Comparison of ENCODE assay signal across 8 cellular contexts in genomic region chr17:74982663-74983313, GRCh38. TPM values are rescaled to one million over a fixed set of nuclear protein-coding genes. Genes with fewer than 3 reads are reported as not detected.
DNase-seq lines count a peak whose midpoint lies in the region; TF ChIP-seq lines count a peak whose summit lies in the region.
"Not testable (repeated sequence)": the region's sequence is repeated elsewhere in the genome, so short reads cannot be mapped to it uniquely, and the experiment has no call there.

No MANE protein-coding gene starts in this region.

- not testable (repeated sequence) for H3K27me3 ChIP-seq in neuron (ENCODE audit: insufficient read depth, low read length)

- peak overlapping the region; percentile 71 for H2AFZ ChIP-seq in neuron (ENCODE audit: low read depth, low read length)

- DNase-seq in DMS53 (lab: John Stamatoyannopoulos, UW), result peak; percentile 80
- DNase-seq in NCI-H1092 treated with DMSO at 0.1 percent for 48 hours (lab: John Stamatoyannopoulos, UW), result peak; percentile 52
- DNase-seq in SK-N-MC (ENCODE audit: low read depth, low spot score); epithelial cell of esophagus (ENCODE audit: low read depth): not testable (repeated sequence)
- peak; percentile 56 for DNase-seq in inferior parietal cortex (ENCODE audit: extremely low spot score)

- not testable (repeated sequence) for H3K27ac ChIP-seq in SK-N-MC
- peak overlapping the region; percentile 98 for H3K27ac ChIP-seq in angular gyrus (ENCODE audit: low read depth, low read length)
- peak overlapping the region; percentile 100 for H3K27ac ChIP-seq in temporal lobe (ENCODE audit: low read depth, low read length)

- H3K36me3 ChIP-seq in SK-N-MC (ENCODE audit: insufficient read depth, low read length); neuron (ENCODE audit: insufficient read depth, low read length): not testable (repeated sequence)

- H3K9me3 ChIP-seq in SK-N-MC (ENCODE audit: low read depth, low read length); neuron (ENCODE audit: low read length): not testable (repeated sequence)

- H3K9ac ChIP-seq in SK-N-MC (ENCODE audit: insufficient read length), result peak overlapping the region; percentile 66

- TF ChIP-seq CTCF in epithelial cell of esophagus (IDR thresholded peaks at IDR 0.05; ENCODE audit: insufficient read depth, low read depth, low read length, missing control alignments), result not testable (repeated sequence)

- H3K4me3 ChIP-seq in SK-N-MC (peak overlapping the region; percentile 77), epithelial cell of esophagus (ENCODE audit: low read length) (peak overlapping the region; percentile 60), neuron (ENCODE audit: low read length) (peak overlapping the region; percentile 68)

- not testable (repeated sequence) for H3K4me1 ChIP-seq in neuron (ENCODE audit: insufficient read depth, low read length)

RNA-seq across cellular contexts. Expression of gene CDR2L, which starts 4.6 kb away (rescaled TPM):
- total RNA-seq in temporal lobe, result 5.9 TPM

RNA-seq across cellular contexts. Expression of gene HID1, which starts 10.2 kb away (rescaled TPM):
- 16.7 TPM for total RNA-seq in temporal lobe

RNA-seq across cellular contexts. Expression of gene MRPL58, which starts 29.7 kb away (rescaled TPM):
- 8.6 TPM for total RNA-seq in temporal lobe

RNA-seq across cellular contexts. Expression of gene OTOP3, which starts 47.1 kb away (rescaled TPM):
- total RNA-seq in temporal lobe, result not detected

RNA-seq across cellular contexts. Expression of gene OTOP2, which starts 58.7 kb away (rescaled TPM):
- total RNA-seq in temporal lobe, result not detected
